In genomic region chr13:32887617-32888016, GRCh38 we compare ENCODE assay signal across 30 cellular contexts.
"Had no signal": no experiment of that assay in that cellular context is flagged by ENCODE, and none has a peak within 500 bp of the region (broad histone marks: within the 10 kb centered on the region; RNA-seq: fewer than 3 reads in every experiment).

No MANE protein-coding gene starts in this region.

- H3K9ac ChIP-seq: parathyroid adenoma had no signal

- H3K79me2 ChIP-seq: parathyroid adenoma had no signal

- H3K27ac ChIP-seq: ascending aorta, cardiac muscle cell, colonic mucosa, epithelial cell of prostate, left lung, lower lobe of right lung, parathyroid adenoma, right atrium auricular region, suprapubic skin, tibial artery, upper lobe of right lung had no signal

- H2AFZ ChIP-seq: parathyroid adenoma had no signal

- DNase-seq: activated CD4-positive, alpha-beta T cell treated with anti-CD3 and anti-CD28 coated beads for 36 hours; activated CD4-positive, CD25-positive, alpha-beta regulatory T cell; activated CD8-positive, alpha-beta memory T cell treated with anti-CD3 and anti-CD28 coated beads, Interleukin-2, amount 10 ng/mL, durations not matched to agents 7 days and 5 days; activated CD8-positive, alpha-beta T cell treated with anti-CD3 and anti-CD28 coated beads, Interleukin-2, amount 10 ng/mL, durations not matched to agents 7 days and 5 days; activated effector memory CD4-positive, alpha-beta T cell treated with Interleukin-2 at 50 U/mL for 16 hours; activated naive CD4-positive, alpha-beta T cell treated with anti-CD3 and anti-CD28 coated beads, Interleukin-2, amount 10 ng/mL, durations not matched to agents 7 days and 5 days; activated naive CD8-positive, alpha-beta T cell treated with anti-CD3 and anti-CD28 coated beads, Interleukin-2, amount 10 ng/mL, durations not matched to agents 7 days and 5 days; activated T-cell treated with anti-CD3 and anti-CD28 coated beads, Interleukin-2, amount 50 U/mL, for 48 hours; cerebellar nuclear complex; colonic mucosa; effector CD8-positive, alpha-beta T cell; kidney glomerular epithelial cell; left lung; lower lobe of right lung; mesenchymal stem cell; naive thymus-derived CD8-positive, alpha-beta T cell; nucleus accumbens; stimulated activated CD4-positive, alpha-beta T cell treated with anti-CD3 and anti-CD28 coated beads, Interleukin-15, amount 100 ng/mL, for 24 hours; stimulated activated CD4-positive, alpha-beta T cell treated with anti-CD3 and anti-CD28 coated beads, Interleukin-2, amount 100 ng/mL, for 24 hours; stimulated activated naive CD4-positive, alpha-beta T cell; tibial artery; upper lobe of right lung had no signal

- H3K27me3 ChIP-seq: ascending aorta, cardiac muscle cell, colonic mucosa, left lung, right atrium auricular region, suprapubic skin, tibial artery, upper lobe of right lung had no signal

- H3K4me3 ChIP-seq: ascending aorta, cardiac muscle cell, colonic mucosa, left lung, lower lobe of right lung, right atrium auricular region, suprapubic skin, tibial artery, upper lobe of right lung had no signal

- ATAC-seq: activated CD4-positive, alpha-beta T cell treated with anti-CD3 and anti-CD28 coated beads for 36 hours; activated CD8-positive, alpha-beta memory T cell treated with anti-CD3 and anti-CD28 coated beads, Interleukin-2, amount 10 ng/mL, durations not matched to agents 7 days and 5 days; activated CD8-positive, alpha-beta T cell treated with anti-CD3 and anti-CD28 coated beads, Interleukin-2, amount 10 ng/mL, durations not matched to agents 7 days and 5 days; left lung; lower lobe of right lung; naive thymus-derived CD8-positive, alpha-beta T cell; upper lobe of right lung had no signal

- H3K36me3 ChIP-seq: ascending aorta, cardiac muscle cell, colonic mucosa, left lung, lower lobe of right lung, right atrium auricular region, suprapubic skin, tibial artery, upper lobe of right lung had no signal

- H3K9me3 ChIP-seq: ascending aorta, colonic mucosa, upper lobe of right lung had no signal

- H3K4me1 ChIP-seq: colonic mucosa, left lung, lower lobe of right lung, parathyroid adenoma, suprapubic skin, upper lobe of right lung had no signal

- FAIRE-seq: endometrium, frontal cortex had no signal
